10 cellular contexts compared by ENCODE assay signal in the genomic region with DNA sequence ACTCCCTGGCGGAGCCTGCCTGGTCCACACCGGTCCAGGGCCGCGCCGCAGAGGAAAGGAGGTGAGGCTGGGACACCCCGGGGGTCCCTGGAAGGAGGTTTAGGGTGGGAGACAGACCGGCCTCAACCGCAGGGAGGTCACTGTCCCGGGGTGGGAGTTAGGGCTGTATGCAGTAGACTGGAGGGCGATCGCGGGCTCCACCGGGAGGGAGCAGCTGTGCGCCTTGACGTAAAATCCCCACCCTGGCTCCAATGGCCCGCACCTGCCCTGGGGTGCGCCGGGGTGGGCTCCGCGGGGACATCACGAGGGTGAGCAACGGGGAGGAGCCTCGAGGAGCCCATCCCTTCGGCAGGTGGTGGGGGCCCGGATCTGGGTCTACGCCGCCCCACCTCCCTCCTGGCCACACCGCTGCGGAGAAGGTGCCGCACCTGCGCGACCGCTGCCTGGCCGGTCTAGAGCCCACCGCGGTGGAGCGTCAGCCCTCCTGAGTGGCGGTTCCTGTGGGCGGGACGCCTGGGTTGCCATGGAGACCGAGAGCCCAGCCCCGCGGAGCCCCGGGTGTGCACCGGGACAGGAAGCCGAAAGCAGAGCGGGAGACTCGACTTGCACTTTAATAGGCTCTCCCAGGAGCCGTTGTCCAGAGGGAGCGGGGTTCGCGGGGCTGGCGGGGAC.
DNase-seq lines count a peak whose midpoint lies in the region; ATAC-seq and TF ChIP-seq lines count a peak whose summit lies in the region.
"Had no signal": no experiment of that assay in that cellular context is flagged by ENCODE, and none has a peak within 500 bp of the region (broad histone marks: within the 10 kb centered on the region; RNA-seq: fewer than 3 reads in every experiment).

No MANE protein-coding gene starts in this region.

- H3K4me3 ChIP-seq in thymus (ENCODE audit: low read length) = peak overlapping the region; percentile 25
- no peak overlapping the region for H3K4me3 ChIP-seq in prostate gland

- H3K9me3 ChIP-seq in thymus (ENCODE audit: control insufficient read depth) = no peaks in the 10 kb centered on the region
- no peaks in the 10 kb centered on the region for H3K9me3 ChIP-seq in prostate gland

- peaks cover 56% of the 10 kb centered on the region for H3K27me3 Mint-ChIP-seq in activated T-cell treated with anti-CD3 and anti-CD28 coated beads, Interleukin-2, amount 50 U/mL, for 4 hours (ENCODE audit: low read depth)
- peaks cover 70% of the 10 kb centered on the region for H3K27me3 Mint-ChIP-seq in activated T-cell treated with anti-CD3 and anti-CD28 coated beads, Interleukin-2, amount 50 U/mL, for 24 hours

- WGBS in thymus = 6% methylated on average over 53 of the region's 53 CpGs
- whole genome bisulfite sequencing in prostate gland = 6% methylated on average over 48 of the region's 53 CpGs

- H3K9me3 Mint-ChIP-seq in activated T-cell treated with anti-CD3 and anti-CD28 coated beads, Interleukin-2, amount 50 U/mL, for 4 hours = no peaks in the 10 kb centered on the region
- H3K9me3 Mint-ChIP-seq in activated T-cell treated with anti-CD3 and anti-CD28 coated beads, Interleukin-2, amount 50 U/mL, for 24 hours = no peaks in the 10 kb centered on the region

- no peaks in the 10 kb centered on the region for H3K36me3 Mint-ChIP-seq in activated T-cell treated with anti-CD3 and anti-CD28 coated beads, Interleukin-2, amount 50 U/mL, for 4 hours (ENCODE audit: insufficient read depth)
- H3K36me3 Mint-ChIP-seq in activated T-cell treated with anti-CD3 and anti-CD28 coated beads, Interleukin-2, amount 50 U/mL, for 24 hours (ENCODE audit: low read depth) = no peaks in the 10 kb centered on the region
- H3K36me3 Mint-ChIP-seq: CD4-positive, CD25-positive, alpha-beta regulatory T cell had no signal

- H3K4me1 Mint-ChIP-seq in activated T-cell treated with anti-CD3 and anti-CD28 coated beads, Interleukin-2, amount 50 U/mL, for 4 hours (ENCODE audit: low read depth) = peaks cover 1% of the 10 kb centered on the region
- peaks cover 6% of the 10 kb centered on the region for H3K4me1 Mint-ChIP-seq in activated T-cell treated with anti-CD3 and anti-CD28 coated beads, Interleukin-2, amount 50 U/mL, for 24 hours (ENCODE audit: low read depth)

- no peak for TF ChIP-seq CTCF in prostate gland (IDR thresholded peaks at IDR 0.05)

- peak overlapping the region; percentile 13 for H3K4me3 Mint-ChIP-seq in activated T-cell treated with anti-CD3 and anti-CD28 coated beads, Interleukin-2, amount 50 U/mL, for 4 hours
- H3K4me3 Mint-ChIP-seq in activated T-cell treated with anti-CD3 and anti-CD28 coated beads, Interleukin-2, amount 50 U/mL, for 24 hours = no peak overlapping the region

- intact Hi-C loops in prostate gland (cut with DNase I) = no loop called here

- no peaks in the 10 kb centered on the region for H3K4me1 ChIP-seq in thymus (ENCODE audit: control insufficient read depth, insufficient read depth, low read length)
- no peaks in the 10 kb centered on the region for H3K4me1 ChIP-seq in prostate gland (replicated peaks)

- peak in 1 of 2 donors; percentile 40 for ATAC-seq in activated T-cell treated with anti-CD3 and anti-CD28 coated beads, Interleukin-2, amount 50 U/mL, for 4 hours
- no peak for ATAC-seq in HG03571 (IDR thresholded peaks at IDR 0.05; ENCODE audit: unreplicated experiment)

- no peak overlapping the region for H3K27ac Mint-ChIP-seq in activated T-cell treated with anti-CD3 and anti-CD28 coated beads, Interleukin-2, amount 50 U/mL, for 24 hours
- H3K27ac Mint-ChIP-seq: CD4-positive, CD25-positive, alpha-beta regulatory T cell had no signal

- H3K36me3 ChIP-seq in thymus (ENCODE audit: control insufficient read depth, insufficient read depth) (no peaks in the 10 kb centered on the region), prostate gland (no peaks in the 10 kb centered on the region)

- H3K27me3 ChIP-seq in thymus (ENCODE audit: control insufficient read depth, insufficient read depth) = peaks cover 12% of the 10 kb centered on the region
- peaks cover 29% of the 10 kb centered on the region for H3K27me3 ChIP-seq in prostate gland (replicated peaks; ENCODE audit: insufficient read depth)

- H3K27ac ChIP-seq in thymus (ENCODE audit: low read depth) (no peak overlapping the region), prostate gland (no peak overlapping the region)
- H3K27ac ChIP-seq: KMS-11 had no signal

- TF ChIP-seq POLR2A in prostate gland (IDR thresholded peaks at IDR 0.05) = no peak

- no peak for DNase-seq in activated T-cell treated with anti-CD3 and anti-CD28 coated beads, Interleukin-2, amount 50 U/mL, for 4 hours
- DNase-seq in activated T-cell treated with anti-CD3 and anti-CD28 coated beads, Interleukin-2, amount 50 U/mL, for 24 hours = no peak
- peak; percentile 43 for DNase-seq in RPMI8226
- peak; percentile 87 for DNase-seq in iPS-NIHi11 (ENCODE audit: low spot score)
- DNase-seq in prostate gland (ENCODE audit: low spot score) = no peak
- no peak for DNase-seq in stimulated activated CD4-positive, alpha-beta T cell treated with anti-CD3 and anti-CD28 coated beads, Interleukin-2, amount 100 ng/mL, for 24 hours

Comparison
In these comparisons a context has a peak if more than half of its experiments do, and no peak if none do; other contexts are left out.
1. DNase-seq: peak in RPMI8226 (single experiment) and iPS-NIHi11 (single experiment); none in activated T-cell treated with anti-CD3 and anti-CD28 coated beads, Interleukin-2, amount 50 U/mL, for 4 hours (single experiment), activated T-cell treated with anti-CD3 and anti-CD28 coated beads, Interleukin-2, amount 50 U/mL, for 24 hours (single experiment), prostate gland (single experiment) and stimulated activated CD4-positive, alpha-beta T cell treated with anti-CD3 and anti-CD28 coated beads, Interleukin-2, amount 100 ng/mL, for 24 hours (0 of 2).